In genomic region chr16:8832383-8833100, GRCh38 we compare ENCODE assay signal across 17 cellular contexts. TPM values are rescaled to one million over a fixed set of nuclear protein-coding genes. Genes with fewer than 3 reads are reported as not detected.
DNase-seq lines count a peak whose midpoint lies in the region; ATAC-seq and TF ChIP-seq lines count a peak whose summit lies in the region.
"Had no signal": no experiment of that assay in that cellular context is flagged by ENCODE, and none has a peak within 500 bp of the region (broad histone marks: within the 10 kb centered on the region; RNA-seq: fewer than 3 reads in every experiment).

No MANE protein-coding gene starts in this region.

- H3K79me2 ChIP-seq in MM.1S (ENCODE audit: low read length), result peaks cover 55% of the 10 kb centered on the region

- CTCF ChIA-PET in CD4-positive, alpha-beta T cell (lab: Charles Lee), result no interaction called here
- CTCF ChIA-PET in HEK293T (lab: Yijun Ruan, JAX), result no interaction called here

- H3F3A ChIP-seq in MM.1S (ENCODE audit: insufficient read depth, low read length), result no peaks in the 10 kb centered on the region

- H3K36me3 ChIP-seq in effector memory CD4-positive, alpha-beta T cell (ENCODE audit: control insufficient read depth, insufficient read depth, low read length), result peaks cover 11% of the 10 kb centered on the region
- H3K36me3 ChIP-seq in MM.1S (replicated peaks; ENCODE audit: insufficient read depth, low read length), result peaks cover 12% of the 10 kb centered on the region; the same call in 1 of the 2 replicates

- H3K4me1 Mint-ChIP-seq in CD4-positive, alpha-beta T cell (ENCODE audit: low read depth), result peaks cover 15% of the 10 kb centered on the region
- H3K4me1 Mint-ChIP-seq in CD14-positive monocyte, result peaks cover 15% of the 10 kb centered on the region

- no peak overlapping the region for H3K4me2 ChIP-seq in MM.1S (ENCODE audit: low read depth, low read length)

- no peak overlapping the region for H3K27ac ChIP-seq in CD4-positive, alpha-beta T cell (ENCODE audit: low read depth, low read length)
- no peak overlapping the region for H3K27ac ChIP-seq in effector memory CD4-positive, alpha-beta T cell (ENCODE audit: insufficient read depth, low read length, poor library complexity, severe bottlenecking)
- no peak overlapping the region for H3K27ac ChIP-seq in MM.1S (ENCODE audit: low read length)
- H3K27ac ChIP-seq: thyroid gland had no signal

- H3K27ac Mint-ChIP-seq in CD4-positive, alpha-beta T cell, result peak overlapping the region; percentile 43
- H3K27ac Mint-ChIP-seq in CD14-positive monocyte, result peak overlapping the region in 2 of 7 donors; percentile 68 to 92

- no peak overlapping the region for H2AFZ ChIP-seq in MM.1S (ENCODE audit: low read length)

- H3K27me3 ChIP-seq in CD4-positive, alpha-beta T cell (ENCODE audit: control insufficient read depth, insufficient read depth, low read length), result no peaks in the 10 kb centered on the region
- no peaks in the 10 kb centered on the region for H3K27me3 ChIP-seq in effector memory CD4-positive, alpha-beta T cell (replicated peaks; ENCODE audit: control insufficient read depth, insufficient read depth, low read length, poor library complexity, severe bottlenecking)
- H3K27me3 ChIP-seq in MM.1S (replicated peaks; ENCODE audit: insufficient read depth, low read length), result no peaks in the 10 kb centered on the region
- H3K27me3 ChIP-seq: MG63, thyroid gland had no signal

- no peak overlapping the region for H3K9ac ChIP-seq in MM.1S (ENCODE audit: low read length)

- peaks cover 27% of the 10 kb centered on the region for H3K36me3 Mint-ChIP-seq in CD4-positive, alpha-beta T cell (ENCODE audit: low read depth)
- H3K36me3 Mint-ChIP-seq in CD14-positive monocyte, result peaks cover 56 to 57% of the 10 kb centered on the region in 2 donors

- DNase-seq in CD4-positive, alpha-beta T cell, result no peak
- peak; percentile 91 for DNase-seq in Jurkat, Clone E6-1 (ENCODE audit: low read depth, low spot score)
- DNase-seq in astrocyte of the hippocampus (ENCODE audit: low read depth, low spot score), result peak; percentile 29
- DNase-seq in myocyte (ENCODE audit: low read depth), result peak; percentile 73
- no peak for DNase-seq in CD14-positive monocyte (ENCODE audit: low spot score)
- no peak for DNase-seq in HEK293T (ENCODE audit: extremely low spot score)
- no peak for DNase-seq in effector memory CD4-positive, alpha-beta T cell
- DNase-seq in MM.1S, result no peak
- DNase-seq: activated CD4-positive, CD25-positive, alpha-beta regulatory T cell; amygdala; mesenchymal stem cell; MG63; NCI-H2227 treated with DMSO at 0.1 percent for 48 hours; SW 1271; thyroid gland had no signal

- ATAC-seq in CD4-positive, alpha-beta T cell (ENCODE audit: poor library complexity), result no peak

- no peak for TF ChIP-seq CTCF in CD4-positive, alpha-beta T cell (IDR thresholded peaks at IDR 0.05)
- TF ChIP-seq CTCF in CD14-positive monocyte (IDR thresholded peaks at IDR 0.05) (no peak), MM.1S (IDR thresholded peaks at IDR 0.05; ENCODE audit: low read length) (no peak)

- H3K9me3 Mint-ChIP-seq in CD4-positive, alpha-beta T cell, result no peaks in the 10 kb centered on the region
- peaks cover 0 to 2% (median 0%) of the 10 kb centered on the region in 7 donors for H3K9me3 Mint-ChIP-seq in CD14-positive monocyte

- no peaks in the 10 kb centered on the region for H3K4me1 ChIP-seq in effector memory CD4-positive, alpha-beta T cell (ENCODE audit: control insufficient read depth, insufficient read depth, low read length, poor library complexity, severe bottlenecking)
- no peaks in the 10 kb centered on the region for H3K4me1 ChIP-seq in MM.1S (ENCODE audit: low read length)
- H3K4me1 ChIP-seq: thyroid gland had no signal

- POLR2A ChIA-PET in CD4-positive, alpha-beta T cell (lab: Charles Lee), result no interaction called here
- POLR2A ChIA-PET in HEK293T (lab: Yijun Ruan, JAX), result no interaction called here

- H3K4me3 ChIP-seq in Jurkat, Clone E6-1 (ENCODE audit: low read length), result peak overlapping the region; percentile 27
- no peak overlapping the region for H3K4me3 ChIP-seq in effector memory CD4-positive, alpha-beta T cell (ENCODE audit: insufficient read depth, low read depth, low read length, poor library complexity, severe bottlenecking)
- H3K4me3 ChIP-seq in MM.1S (ENCODE audit: low read length), result no peak overlapping the region
- H3K4me3 ChIP-seq: MG63, thyroid gland had no signal

- no peaks in the 10 kb centered on the region for H3K9me2 ChIP-seq in MM.1S (replicated peaks; ENCODE audit: insufficient read depth, low read length)

- H4K20me1 ChIP-seq in MM.1S (ENCODE audit: insufficient read depth, low read length), result no peaks in the 10 kb centered on the region

- H3K4me3 Mint-ChIP-seq in CD4-positive, alpha-beta T cell, result no peak overlapping the region
- no peak overlapping the region for H3K4me3 Mint-ChIP-seq in CD14-positive monocyte

- intact Hi-C loops in CD4-positive, alpha-beta T cell (cut with DNase I, micrococcal nuclease), result no loop called here
- intact Hi-C loops in CD14-positive monocyte (cut with micrococcal nuclease), result no loop called here

- H3K27me3 Mint-ChIP-seq in CD4-positive, alpha-beta T cell, result no peaks in the 10 kb centered on the region
- H3K27me3 Mint-ChIP-seq in CD14-positive monocyte (ENCODE audit: low read depth in 3 of 3), result peaks cover 0 to 4% (median 3%) of the 10 kb centered on the region in 3 donors

- H3K9me3 ChIP-seq in CD4-positive, alpha-beta T cell (ENCODE audit: control insufficient read depth, low read length), result no peaks in the 10 kb centered on the region
- no peaks in the 10 kb centered on the region for H3K9me3 ChIP-seq in effector memory CD4-positive, alpha-beta T cell (ENCODE audit: control insufficient read depth, low read length)
- H3K9me3 ChIP-seq in MM.1S (replicated peaks; ENCODE audit: insufficient read depth, low read length), result no peaks in the 10 kb centered on the region
- H3K9me3 ChIP-seq: MG63, thyroid gland had no signal

TF ChIP-seq in HEK293T, 16 proteins besides CTCF, POLR2A, EP300 and RAD21:
- no peak for TF ChIP-seq FOXK2 (IDR thresholded peaks at IDR 0.05)
- TF ChIP-seq FOXA1 (IDR thresholded peaks at IDR 0.05), result no peak
- TF ChIP-seq L3MBTL2 (conservative IDR thresholded peaks at IDR 0.05), result no peak
- no peak for TF ChIP-seq LEF1 (IDR thresholded peaks at IDR 0.05; ENCODE audit: borderline replicate concordance)
- no peak for TF ChIP-seq NFRKB (IDR thresholded peaks at IDR 0.05)
- TF ChIP-seq ELF4 (IDR thresholded peaks at IDR 0.05), result no peak
- TF ChIP-seq ARNT (IDR thresholded peaks at IDR 0.05), result no peak
- no peak for TF ChIP-seq SP1 (IDR thresholded peaks at IDR 0.05)
- TF ChIP-seq TARDBP (IDR thresholded peaks at IDR 0.05), result no peak
- TF ChIP-seq FOXM1 (IDR thresholded peaks at IDR 0.05; ENCODE audit: borderline replicate concordance), result no peak
- TF ChIP-seq CTBP1 (IDR thresholded peaks at IDR 0.05; ENCODE audit: borderline replicate concordance), result no peak
- TF ChIP-seq SUZ12 (IDR thresholded peaks at IDR 0.05), result no peak
- no peak for TF ChIP-seq ZNF384 (IDR thresholded peaks at IDR 0.05)
- TF ChIP-seq BHLHE40 (IDR thresholded peaks at IDR 0.05; ENCODE audit: borderline replicate concordance), result no peak
- no peak for TF ChIP-seq PKNOX1 (IDR thresholded peaks at IDR 0.05)
- no peak for TF ChIP-seq HDGF (IDR thresholded peaks at IDR 0.05; ENCODE audit: borderline replicate concordance)

RNA-seq across cellular contexts. Expression of gene PMM2, which starts 34.9 kb away (rescaled TPM):
- 10 to 100 TPM; 24.2 to 27.0 TPM for total RNA-seq in CD4-positive, alpha-beta T cell
- 26.4 TPM for polyA plus RNA-seq in Jurkat, Clone E6-1 (2012; ENCODE audit: insufficient read depth, insufficient read length)
- 19.8 and 30.8 TPM in 2 replicates for total RNA-seq in myocyte
- polyA plus RNA-seq in myocyte (2012), result 34.3 TPM
- 10 to 100 TPM; 17.8 to 22.9 TPM for polyA plus RNA-seq in CD14-positive monocyte

RNA-seq across cellular contexts. Expression of gene TMEM186, which starts 35.1 kb away (rescaled TPM):
- total RNA-seq in CD4-positive, alpha-beta T cell, result 1 to 10 TPM; 1.9 to 3.1 TPM
- 19.9 TPM for polyA plus RNA-seq in Jurkat, Clone E6-1 (2012; ENCODE audit: insufficient read depth, insufficient read length)
- total RNA-seq in myocyte, result 3.8 and 5.9 TPM in 2 replicates
- 12.2 TPM for polyA plus RNA-seq in myocyte (2012)
- polyA plus RNA-seq in CD14-positive monocyte, result 1 to 10 TPM; 4.4 to 4.5 TPM

RNA-seq across cellular contexts. Expression of gene CARHSP1, which starts 36.3 kb away (rescaled TPM):
- 10 to 100 TPM; 25.5 to 27.8 TPM for total RNA-seq in CD4-positive, alpha-beta T cell
- polyA plus RNA-seq in Jurkat, Clone E6-1 (2012; ENCODE audit: insufficient read depth, insufficient read length), result 320 TPM
- total RNA-seq in myocyte, result 91.4 and 96.3 TPM in 2 replicates
- polyA plus RNA-seq in myocyte (2012), result 87.2 TPM
- polyA plus RNA-seq in CD14-positive monocyte, result 10 to 100 TPM; 52.0 to 60.3 TPM

RNA-seq across cellular contexts. Expression of gene LITAFD, which starts 49.6 kb away (rescaled TPM):
- total RNA-seq in CD4-positive, alpha-beta T cell, result under 1 TPM in 1 of 2 experiments, not detected in 1; 0.60 TPM
- polyA plus RNA-seq in Jurkat, Clone E6-1 (2012; ENCODE audit: insufficient read depth, insufficient read length), result not detected
- total RNA-seq in myocyte, result not detected in 2 replicates
- polyA plus RNA-seq in myocyte (2012), result not detected
- polyA plus RNA-seq in CD14-positive monocyte, result not detected
- total RNA-seq: dermis microvascular lymphatic vessel endothelial cell, OCI-LY7, thyroid gland had no signal

Comparison
In these comparisons a context has a peak if more than half of its experiments do, and no peak if none do; other contexts are left out.
1. DNase-seq: peak in Jurkat, Clone E6-1 (single experiment), astrocyte of the hippocampus (single experiment) and myocyte (single experiment); none in CD4-positive, alpha-beta T cell (0 of 10), CD14-positive monocyte (single experiment), HEK293T (single experiment), effector memory CD4-positive, alpha-beta T cell (0 of 3) and MM.1S (single experiment).